ENCODE assay signal across 16 cellular contexts in genomic region chrX:56066016-56066415, GRCh38.
DNase-seq lines count a peak whose midpoint lies in the region; ATAC-seq and TF ChIP-seq lines count a peak whose summit lies in the region.
"Had no signal": no experiment of that assay in that cellular context is flagged by ENCODE, and none has a peak within 500 bp of the region (broad histone marks: within the 10 kb centered on the region; RNA-seq: fewer than 3 reads in every experiment).

No MANE protein-coding gene starts in this region.

- peaks cover 11% of the 10 kb centered on the region for H3K36me3 Mint-ChIP-seq in activated B cell treated with CpG ODN at 0.5 μM for 24 hours (ENCODE audit: low read depth)
- H3K36me3 Mint-ChIP-seq: immature natural killer cell had no signal

- no peaks in the 10 kb centered on the region for H3K27me3 Mint-ChIP-seq in activated B cell treated with CpG ODN at 0.5 μM for 24 hours

- H3K36me3 ChIP-seq in breast epithelium, result no peaks in the 10 kb centered on the region
- H3K36me3 ChIP-seq: WERI-Rb-1 had no signal

- peaks cover 78% of the 10 kb centered on the region for H3K4me1 Mint-ChIP-seq in activated B cell treated with CpG ODN at 0.5 μM for 24 hours
- H3K4me1 Mint-ChIP-seq: immature natural killer cell had no signal

- H3K4me3 Mint-ChIP-seq in activated B cell treated with CpG ODN at 0.5 μM for 24 hours, result peak overlapping the region; percentile 15
- H3K4me3 Mint-ChIP-seq: immature natural killer cell had no signal

- no peak overlapping the region for H3K4me3 ChIP-seq in breast epithelium

- DNase-seq in activated B cell treated with CpG ODN at 0.5 μM for 24 hours (no peak), SK-N-DZ (ENCODE audit: low spot score) (no peak), NCI-H128 (lab: John Stamatoyannopoulos, UW; ENCODE audit: unreplicated experiment) (no peak), breast epithelium (ENCODE audit: low spot score in 2 of 2) (no peak), cortex of kidney (lab: John Stamatoyannopoulos, UW) (no peak)
- DNase-seq: EL; immature natural killer cell; NCI-H1436 treated with DMSO at 0.1 percent for 48 hours; NCI-H774; SIG-M5; stimulated activated CD4-positive, alpha-beta T cell treated with anti-CD3 and anti-CD28 coated beads, Interleukin-2, amount 100 ng/mL, for 48 hours; stimulated activated naive CD4-positive, alpha-beta T cell treated with Interleukin-2 at 50 U/mL for 16 hours; WERI-Rb-1 had no signal

- peaks cover 11% of the 10 kb centered on the region for H3K9me3 Mint-ChIP-seq in activated B cell treated with CpG ODN at 0.5 μM for 24 hours

- intact Hi-C loops in activated B cell treated with CpG ODN at 0.5 μM for 24 hours (cut with micrococcal nuclease), result loop anchor here (2.0 to 10.0 kb wide), 4 partner anchors 34 to 421 kb away; partner anchors contain the start of gene KLF8
- intact Hi-C loops in breast epithelium (cut with DNase I; ENCODE audit: low total_unique reads), result no loop called here

- ATAC-seq in GM18502 (IDR thresholded peaks at IDR 0.05; ENCODE audit: poor library complexity, unreplicated experiment) (peak; percentile 72), GM19452 (IDR thresholded peaks at IDR 0.05; ENCODE audit: unreplicated experiment) (peak; percentile 53), HG03064 (IDR thresholded peaks at IDR 0.05; ENCODE audit: low read depth, unreplicated experiment) (peak; percentile 53), activated B cell treated with CpG ODN at 0.5 μM for 24 hours (ENCODE audit: low read depth) (peak; percentile 72)

- POLR2A ChIA-PET in activated B cell treated with CpG ODN at 0.5 μM for 24 hours (lab: Charles Lee), result interaction anchor here (0.8 kb wide), 1 partner anchor 146 kb away, joined by 4 read pairs; no protein-coding TSS in a partner anchor

- peaks cover 17 to 38% of the 10 kb centered on the region in 2 donors for H3K9me3 ChIP-seq in breast epithelium

- CTCF ChIA-PET in activated B cell treated with CpG ODN at 0.5 μM for 24 hours (lab: Charles Lee), result no interaction called here

- no peak for TF ChIP-seq POLR2A in breast epithelium (IDR thresholded peaks at IDR 0.05)

- H3K27ac Mint-ChIP-seq in activated B cell treated with CpG ODN at 0.5 μM for 24 hours, result peak overlapping the region; percentile 89
- H3K27ac Mint-ChIP-seq: immature natural killer cell had no signal

- H3K4me1 ChIP-seq in breast epithelium, result no peaks in the 10 kb centered on the region

- H3K27ac ChIP-seq in breast epithelium, result no peak overlapping the region
- H3K27ac ChIP-seq: WERI-Rb-1 had no signal

- peaks cover 0 to 16% of the 10 kb centered on the region in 2 donors for H3K27me3 ChIP-seq in breast epithelium

- TF ChIP-seq CTCF in activated B cell treated with CpG ODN at 0.5 μM for 24 hours (IDR thresholded peaks at IDR 0.05) (no peak), breast epithelium (IDR thresholded peaks at IDR 0.05) (no peak)
